In genomic region chr2:207330912-207331311, GRCh38 we compare ENCODE assay signal across 9 cellular contexts.
DNase-seq lines count a peak whose midpoint lies in the region; ATAC-seq, FAIRE-seq and TF ChIP-seq lines count a peak whose summit lies in the region.
"Had no signal": no experiment of that assay in that cellular context is flagged by ENCODE, and none has a peak within 500 bp of the region (broad histone marks: within the 10 kb centered on the region; RNA-seq: fewer than 3 reads in every experiment).

No MANE protein-coding gene starts in this region.

- H2BK120ac ChIP-seq in H9 (ENCODE audit: low read depth, low read length, poor library complexity, severe bottlenecking), result no peak overlapping the region

- no peak overlapping the region for H3K4ac ChIP-seq in H9 (ENCODE audit: low read depth, low read length)

- no peaks in the 10 kb centered on the region for H3K79me1 ChIP-seq in H9 (ENCODE audit: insufficient read depth, low read depth, low read length, poor library complexity, severe bottlenecking)

- H3K36me3 Mint-ChIP-seq in H9 (ENCODE audit: insufficient read depth in 1 of 3, low read depth in 3 of 3), result no peaks in the 10 kb centered on the region

- H4K8ac ChIP-seq in H9 (replicated peaks; ENCODE audit: insufficient read length, low read depth, low read length), result no peak overlapping the region

- FAIRE-seq in kidney (lab: Jason Lieb, UNC), result no peak

- H3K27ac Mint-ChIP-seq in H9, result no peak overlapping the region; a peak in 1 of 7 replicates

- no peaks in the 10 kb centered on the region for H3K27me3 Mint-ChIP-seq in H9 (ENCODE audit: low read depth)

- peaks cover 6% of the 10 kb centered on the region for H3K23me2 ChIP-seq in H9 (ENCODE audit: insufficient read length, low read depth, low read length, poor library complexity, severe bottlenecking)

- H3K4me1 ChIP-seq in kidney (ENCODE audit: control insufficient read depth in 1 of 2, insufficient read depth in 1 of 2, low read depth in 1 of 2, low read length in 2 of 2) (no peaks in the 10 kb centered on the region), H9 (ENCODE audit: insufficient read depth, low read length) (peaks cover 8% of the 10 kb centered on the region; the same call in 1 of the 2 replicates)

- no peak overlapping the region for H2BK15ac ChIP-seq in H9 (ENCODE audit: low read depth, low read length)

- peaks cover 44% of the 10 kb centered on the region in 2 experiments for H3K4me1 Mint-ChIP-seq in H9

- H3K9me3 Mint-ChIP-seq in H9, result no peaks in the 10 kb centered on the region

- no peak overlapping the region for H4K91ac ChIP-seq in H9 (ENCODE audit: insufficient read length, low read depth, low read length)

- no peak overlapping the region for H2BK5ac ChIP-seq in H9 (ENCODE audit: insufficient read length, low read length)

- H3K18ac ChIP-seq in H9 (ENCODE audit: insufficient read length, low read depth, low read length), result no peak overlapping the region

- peak; percentile 66 for ATAC-seq in GM21360 (IDR thresholded peaks at IDR 0.05; ENCODE audit: unreplicated experiment)
- ATAC-seq in HG03521 (IDR thresholded peaks at IDR 0.05; ENCODE audit: unreplicated experiment), result peak; percentile 43

- no peak overlapping the region for H3T11ph ChIP-seq in H9 (ENCODE audit: low read length)

- no peak overlapping the region for H2AK5ac ChIP-seq in H9 (ENCODE audit: insufficient read length, low read length)

- DNase-seq in GM03348 (ENCODE audit: low spot score) (peak; percentile 73), kidney (peak; percentile 58), HuH-7.5 (ENCODE audit: low spot score) (no peak), H9 (no peak), epidermal melanocyte (ENCODE audit: insufficient read length, low spot score) (no peak)
- DNase-seq in activated CD8-positive, alpha-beta memory T cell treated with anti-CD3 and anti-CD28 coated beads, Interleukin-2, amount 50 U/mL, for 48 hours, result peak; percentile 73

- no peak overlapping the region for H2BK20ac ChIP-seq in H9 (ENCODE audit: low read depth, low read length, poor library complexity, severe bottlenecking)

- H3K27ac ChIP-seq in kidney (ENCODE audit: low read depth in 2 of 2, low read length in 2 of 2), result no peak overlapping the region
- no peak overlapping the region for H3K27ac ChIP-seq in H9 (ENCODE audit: insufficient read length, low read depth, low read length)

- no peaks in the 10 kb centered on the region for H4K20me1 ChIP-seq in H9 (ENCODE audit: control insufficient read depth, insufficient read depth, insufficient read length)

- no peak overlapping the region for H3K14ac ChIP-seq in H9 (ENCODE audit: insufficient read depth, low read length)

- WGBS in H9 (ENCODE audit: extremely low coverage, insufficient read length, low lambda C conversion rate), result no CpG with 5 or more reads among the region's 7 CpGs

- H3K4me3 ChIP-seq in kidney (ENCODE audit: low read length in 2 of 2), result no peak overlapping the region

- H2BK12ac ChIP-seq in H9 (ENCODE audit: insufficient read length, low read depth, low read length), result no peak overlapping the region

- H3K36me3 ChIP-seq in kidney (ENCODE audit: control insufficient read depth in 1 of 2, insufficient read depth in 2 of 2, low read length in 2 of 2), result no peaks in the 10 kb centered on the region

- H3K23ac ChIP-seq in H9 (ENCODE audit: insufficient read length, low read depth, low read length), result no peak overlapping the region

- H3K27me3 ChIP-seq in H9 (ENCODE audit: insufficient read depth, low read length), result no peaks in the 10 kb centered on the region

- TF ChIP-seq CTCF in kidney (IDR thresholded peaks at IDR 0.05; ENCODE audit: borderline replicate concordance, extremely low read depth, insufficient read depth) (no peak), H9 (conservative IDR thresholded peaks at IDR 0.05) (no peak)

- no peak overlapping the region for H3K9ac ChIP-seq in kidney (ENCODE audit: low read length in 2 of 2)
- no peak overlapping the region for H3K9ac ChIP-seq in H9 (ENCODE audit: extremely low read depth, insufficient read length, low read length)

- no peaks in the 10 kb centered on the region for H3K79me2 ChIP-seq in H9 (ENCODE audit: insufficient read depth, low read length)

- intact Hi-C loops in kidney (cut with DNase I), result no loop called here

- H3K56ac ChIP-seq in H9 (ENCODE audit: insufficient read length, low read depth, low read length), result no peak overlapping the region

- no peaks in the 10 kb centered on the region for H3K9me3 ChIP-seq in kidney (ENCODE audit: control insufficient read depth in 1 of 2, low read length in 2 of 2)
- H3K9me3 ChIP-seq in H9 (ENCODE audit: control insufficient read depth, low read depth, low read length), result no peaks in the 10 kb centered on the region

- no peak overlapping the region for H3K4me2 ChIP-seq in H9 (ENCODE audit: insufficient read depth, insufficient read length, low read length)

- no peak overlapping the region for H4K5ac ChIP-seq in H9 (ENCODE audit: insufficient read length, low read depth, low read length)

- no peak overlapping the region for H2AFZ ChIP-seq in H9 (ENCODE audit: low read length)

- H3K4me3 Mint-ChIP-seq in H9, result no peak overlapping the region
- H3K4me3 Mint-ChIP-seq: neural crest cell had no signal

Comparison
In these comparisons a context has a peak if more than half of its experiments do, and no peak if none do; other contexts are left out.
1. DNase-seq: peak in GM03348 (single experiment), activated CD8-positive, alpha-beta memory T cell treated with anti-CD3 and anti-CD28 coated beads, Interleukin-2, amount 50 U/mL, for 48 hours (single experiment) and kidney (single experiment); none in HuH-7.5 (single experiment), H9 (single experiment) and epidermal melanocyte (single experiment).